In the genomic region with DNA sequence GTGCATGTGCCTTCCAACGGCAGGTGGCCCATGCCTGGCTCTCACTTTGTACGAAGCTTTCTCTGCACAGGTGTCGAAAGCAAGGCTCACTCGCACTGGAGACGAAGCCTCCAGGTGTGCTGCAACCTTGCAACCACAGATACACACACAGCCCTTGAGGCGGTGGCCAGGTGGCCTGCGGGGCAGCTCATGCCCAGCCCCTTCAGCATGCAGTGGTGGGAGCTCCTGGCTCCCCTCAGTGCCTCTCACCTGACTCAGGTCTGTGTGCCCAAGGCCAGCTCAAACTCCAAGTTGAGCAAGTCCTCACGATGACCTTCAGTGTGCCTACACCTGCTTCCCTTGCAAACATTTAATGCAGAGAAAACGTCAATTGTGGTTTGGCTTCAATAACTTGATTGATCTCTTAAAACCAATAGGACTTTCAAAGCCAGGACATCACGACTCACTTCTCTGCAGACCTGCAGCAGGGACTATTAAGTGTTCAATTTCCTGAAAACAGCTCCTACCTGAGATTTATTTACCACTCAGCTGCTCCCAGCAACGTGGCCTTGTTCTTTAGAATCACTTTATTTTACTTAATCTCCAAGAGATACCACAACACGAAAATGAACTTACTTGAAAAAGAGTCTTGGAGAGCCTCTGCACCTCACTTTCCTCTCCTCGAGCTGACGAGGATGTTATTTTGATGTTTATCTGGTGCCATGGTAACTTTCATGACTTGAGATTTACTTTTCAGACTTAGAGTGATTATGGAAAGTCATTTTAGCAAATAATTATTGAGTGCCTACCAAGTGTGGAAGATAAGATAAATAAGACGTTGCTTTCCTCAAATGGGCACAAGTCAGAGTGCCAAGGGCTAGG, we compare ENCODE assay signal across 1 cellular context.
A peak's percentile ranks its signal among the peaks of the same experiment; 100 is the strongest.
TF ChIP-seq lines count a peak whose summit lies in the region.

No MANE protein-coding gene starts in this region.

TF ChIP-seq in HepG2, 621 proteins besides CTCF, POLR2A, EP300 and RAD21 (continued from another document and continues in another):
- TF ChIP-seq ZNF7 (CRISPR knock-in tag; IDR thresholded peaks at IDR 0.05) (peak; percentile 6; the same call in 1 of the 2 replicates), KLF15 (CRISPR knock-in tag; IDR thresholded peaks at IDR 0.05; ENCODE audit: borderline replicate concordance) (no peak), HES4 (CRISPR knock-in tag; IDR thresholded peaks at IDR 0.05; ENCODE audit: borderline replicate concordance) (peak; percentile 89), GABPB1 (CRISPR knock-in tag; IDR thresholded peaks at IDR 0.05) (peak; percentile 76), SYNCRIP (IDR thresholded peaks at IDR 0.05; ENCODE audit: insufficient read depth, low read depth, low read length) (no peak), ZNF430 (CRISPR knock-in tag; IDR thresholded peaks at IDR 0.05) (no peak), SRSF1 (optimal IDR thresholded peaks at IDR 0.05; ENCODE audit: low read depth, low read length) (no peak), ZNF816 (CRISPR knock-in tag; IDR thresholded peaks at IDR 0.05; ENCODE audit: borderline replicate concordance) (peak; percentile 75; the same call in 1 of the 2 replicates), NFKB2 (CRISPR knock-in tag; IDR thresholded peaks at IDR 0.05; ENCODE audit: borderline replicate concordance) (peak; percentile 96; the same call in 1 of the 2 replicates), ZNF629 (CRISPR knock-in tag; conservative IDR thresholded peaks at IDR 0.05) (peak; percentile 62; the same call in 1 of the 2 replicates), KDM5A (IDR thresholded peaks at IDR 0.05; ENCODE audit: borderline replicate concordance, low read length) (no peak), SAFB2 (CRISPR knock-in tag; IDR thresholded peaks at IDR 0.05; ENCODE audit: borderline replicate concordance, low read depth) (peak; percentile 75; the same call in 1 of the 2 replicates), TOPORS (CRISPR knock-in tag; IDR thresholded peaks at IDR 0.05) (0 out of 2 replicates have a peak, but pooled peaks have one; percentile 18), ZNF709 (CRISPR knock-in tag; IDR thresholded peaks at IDR 0.05) (peak; percentile 76; the same call in 1 of the 2 replicates), RARG (CRISPR knock-in tag; IDR thresholded peaks at IDR 0.05; ENCODE audit: low read depth) (no peak), TEAD3 (CRISPR knock-in tag; optimal IDR thresholded peaks at IDR 0.05; ENCODE audit: borderline replicate concordance) (peak; percentile 87), ZNF720 (CRISPR knock-in tag; IDR thresholded peaks at IDR 0.05) (no peak), TBX3 (IDR thresholded peaks at IDR 0.05; ENCODE audit: borderline replicate concordance) (peak; percentile 59; the same call in 1 of the 2 replicates), REL (CRISPR knock-in tag; conservative IDR thresholded peaks at IDR 0.05) (no peak), NR2C2 (CRISPR knock-in tag; IDR thresholded peaks at IDR 0.05; ENCODE audit: borderline replicate concordance) (peak; percentile 83), ZNF230 (CRISPR knock-in tag; IDR thresholded peaks at IDR 0.05) (peak; percentile 91; the same call in 1 of the 2 replicates), MXI1 (IDR thresholded peaks at IDR 0.05; ENCODE audit: borderline replicate concordance, low read depth, low read length) (peak; percentile 73; the same call in 1 of the 3 replicates), ZMYM4 (CRISPR knock-in tag; IDR thresholded peaks at IDR 0.05) (peak; percentile 97), ZNF878 (CRISPR knock-in tag; IDR thresholded peaks at IDR 0.05) (peak; percentile 78; the same call in 1 of the 2 replicates), TCF12 (IDR thresholded peaks at IDR 0.05) (no peak), TCF12 (CRISPR knock-in tag; IDR thresholded peaks at IDR 0.05) (peak; percentile 98), FOXM1 (CRISPR knock-in tag; IDR thresholded peaks at IDR 0.05) (no peak), ZBTB14 (CRISPR knock-in tag; IDR thresholded peaks at IDR 0.05) (no peak), EZH2 (conservative IDR thresholded peaks at IDR 0.05; ENCODE audit: low read depth, low read length) (no peak), SMARCE1 (IDR thresholded peaks at IDR 0.05; ENCODE audit: borderline replicate concordance) (no peak), MIXL1 (CRISPR knock-in tag; IDR thresholded peaks at IDR 0.05) (peak; percentile 98), KDM3A (CRISPR knock-in tag; IDR thresholded peaks at IDR 0.05; ENCODE audit: low read depth) (peak; percentile 79; the same call in 1 of the 2 replicates), PLRG1 (conservative IDR thresholded peaks at IDR 0.05) (no peak), NFKBIZ (CRISPR knock-in tag; IDR thresholded peaks at IDR 0.05) (peak; percentile 92), ZIK1 (CRISPR knock-in tag; IDR thresholded peaks at IDR 0.05; ENCODE audit: borderline replicate concordance, low read depth) (peak; percentile 87), SPEN (CRISPR knock-in tag; IDR thresholded peaks at IDR 0.05; ENCODE audit: low read depth) (peak; percentile 86; the same call in 1 of the 2 replicates), ZBTB26 (CRISPR knock-in tag; IDR thresholded peaks at IDR 0.05; ENCODE audit: borderline replicate concordance) (peak; percentile 91; the same call in 1 of the 2 replicates), FOXO1 (CRISPR knock-in tag; IDR thresholded peaks at IDR 0.05) (peak; percentile 98), MAF1 (CRISPR knock-in tag; IDR thresholded peaks at IDR 0.05; ENCODE audit: borderline replicate concordance) (no peak), MIER3 (CRISPR knock-in tag; IDR thresholded peaks at IDR 0.05; ENCODE audit: borderline replicate concordance) (peak; percentile 98; the same call in 1 of the 2 replicates), ZSCAN29 (CRISPR knock-in tag; conservative IDR thresholded peaks at IDR 0.05) (peak; percentile 78; the same call in 1 of the 2 replicates), SRY (CRISPR knock-in tag; IDR thresholded peaks at IDR 0.05) (peak; percentile 87), PAF1 (CRISPR knock-in tag; IDR thresholded peaks at IDR 0.05) (no peak), ZNF703 (CRISPR knock-in tag; IDR thresholded peaks at IDR 0.05; ENCODE audit: borderline replicate concordance) (peak; percentile 51; the same call in 1 of the 2 replicates), ZNF143 (CRISPR knock-in tag; IDR thresholded peaks at IDR 0.05) (no peak), ZNF543 (CRISPR knock-in tag; IDR thresholded peaks at IDR 0.05) (no peak)
- TF ChIP-seq, protein P1, sequence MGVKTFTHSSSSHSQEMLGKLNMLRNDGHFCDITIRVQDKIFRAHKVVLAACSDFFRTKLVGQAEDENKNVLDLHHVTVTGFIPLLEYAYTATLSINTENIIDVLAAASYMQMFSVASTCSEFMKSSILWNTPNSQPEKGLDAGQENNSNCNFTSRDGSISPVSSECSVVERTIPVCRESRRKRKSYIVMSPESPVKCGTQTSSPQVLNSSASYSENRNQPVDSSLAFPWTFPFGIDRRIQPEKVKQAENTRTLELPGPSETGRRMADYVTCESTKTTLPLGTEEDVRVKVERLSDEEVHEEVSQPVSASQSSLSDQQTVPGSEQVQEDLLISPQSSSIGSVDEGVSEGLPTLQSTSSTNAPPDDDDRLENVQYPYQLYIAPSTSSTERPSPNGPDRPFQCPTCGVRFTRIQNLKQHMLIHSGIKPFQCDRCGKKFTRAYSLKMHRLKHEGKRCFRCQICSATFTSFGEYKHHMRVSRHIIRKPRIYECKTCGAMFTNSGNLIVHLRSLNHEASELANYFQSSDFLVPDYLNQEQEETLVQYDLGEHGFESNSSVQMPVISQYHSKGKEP (CRISPR knock-in tag; IDR thresholded peaks at IDR 0.05): peak; percentile 69; the same call in 1 of the 2 replicates
- TF ChIP-seq, protein P2, sequence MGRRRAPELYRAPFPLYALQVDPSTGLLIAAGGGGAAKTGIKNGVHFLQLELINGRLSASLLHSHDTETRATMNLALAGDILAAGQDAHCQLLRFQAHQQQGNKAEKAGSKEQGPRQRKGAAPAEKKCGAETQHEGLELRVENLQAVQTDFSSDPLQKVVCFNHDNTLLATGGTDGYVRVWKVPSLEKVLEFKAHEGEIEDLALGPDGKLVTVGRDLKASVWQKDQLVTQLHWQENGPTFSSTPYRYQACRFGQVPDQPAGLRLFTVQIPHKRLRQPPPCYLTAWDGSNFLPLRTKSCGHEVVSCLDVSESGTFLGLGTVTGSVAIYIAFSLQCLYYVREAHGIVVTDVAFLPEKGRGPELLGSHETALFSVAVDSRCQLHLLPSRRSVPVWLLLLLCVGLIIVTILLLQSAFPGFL (CRISPR knock-in tag; IDR thresholded peaks at IDR 0.05): no peak
- TF ChIP-seq, protein P3, sequence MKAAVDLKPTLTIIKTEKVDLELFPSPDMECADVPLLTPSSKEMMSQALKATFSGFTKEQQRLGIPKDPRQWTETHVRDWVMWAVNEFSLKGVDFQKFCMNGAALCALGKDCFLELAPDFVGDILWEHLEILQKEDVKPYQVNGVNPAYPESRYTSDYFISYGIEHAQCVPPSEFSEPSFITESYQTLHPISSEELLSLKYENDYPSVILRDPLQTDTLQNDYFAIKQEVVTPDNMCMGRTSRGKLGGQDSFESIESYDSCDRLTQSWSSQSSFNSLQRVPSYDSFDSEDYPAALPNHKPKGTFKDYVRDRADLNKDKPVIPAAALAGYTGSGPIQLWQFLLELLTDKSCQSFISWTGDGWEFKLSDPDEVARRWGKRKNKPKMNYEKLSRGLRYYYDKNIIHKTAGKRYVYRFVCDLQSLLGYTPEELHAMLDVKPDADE (CRISPR knock-in tag; IDR thresholded peaks at IDR 0.05): no peak
- TF ChIP-seq, protein P4, sequence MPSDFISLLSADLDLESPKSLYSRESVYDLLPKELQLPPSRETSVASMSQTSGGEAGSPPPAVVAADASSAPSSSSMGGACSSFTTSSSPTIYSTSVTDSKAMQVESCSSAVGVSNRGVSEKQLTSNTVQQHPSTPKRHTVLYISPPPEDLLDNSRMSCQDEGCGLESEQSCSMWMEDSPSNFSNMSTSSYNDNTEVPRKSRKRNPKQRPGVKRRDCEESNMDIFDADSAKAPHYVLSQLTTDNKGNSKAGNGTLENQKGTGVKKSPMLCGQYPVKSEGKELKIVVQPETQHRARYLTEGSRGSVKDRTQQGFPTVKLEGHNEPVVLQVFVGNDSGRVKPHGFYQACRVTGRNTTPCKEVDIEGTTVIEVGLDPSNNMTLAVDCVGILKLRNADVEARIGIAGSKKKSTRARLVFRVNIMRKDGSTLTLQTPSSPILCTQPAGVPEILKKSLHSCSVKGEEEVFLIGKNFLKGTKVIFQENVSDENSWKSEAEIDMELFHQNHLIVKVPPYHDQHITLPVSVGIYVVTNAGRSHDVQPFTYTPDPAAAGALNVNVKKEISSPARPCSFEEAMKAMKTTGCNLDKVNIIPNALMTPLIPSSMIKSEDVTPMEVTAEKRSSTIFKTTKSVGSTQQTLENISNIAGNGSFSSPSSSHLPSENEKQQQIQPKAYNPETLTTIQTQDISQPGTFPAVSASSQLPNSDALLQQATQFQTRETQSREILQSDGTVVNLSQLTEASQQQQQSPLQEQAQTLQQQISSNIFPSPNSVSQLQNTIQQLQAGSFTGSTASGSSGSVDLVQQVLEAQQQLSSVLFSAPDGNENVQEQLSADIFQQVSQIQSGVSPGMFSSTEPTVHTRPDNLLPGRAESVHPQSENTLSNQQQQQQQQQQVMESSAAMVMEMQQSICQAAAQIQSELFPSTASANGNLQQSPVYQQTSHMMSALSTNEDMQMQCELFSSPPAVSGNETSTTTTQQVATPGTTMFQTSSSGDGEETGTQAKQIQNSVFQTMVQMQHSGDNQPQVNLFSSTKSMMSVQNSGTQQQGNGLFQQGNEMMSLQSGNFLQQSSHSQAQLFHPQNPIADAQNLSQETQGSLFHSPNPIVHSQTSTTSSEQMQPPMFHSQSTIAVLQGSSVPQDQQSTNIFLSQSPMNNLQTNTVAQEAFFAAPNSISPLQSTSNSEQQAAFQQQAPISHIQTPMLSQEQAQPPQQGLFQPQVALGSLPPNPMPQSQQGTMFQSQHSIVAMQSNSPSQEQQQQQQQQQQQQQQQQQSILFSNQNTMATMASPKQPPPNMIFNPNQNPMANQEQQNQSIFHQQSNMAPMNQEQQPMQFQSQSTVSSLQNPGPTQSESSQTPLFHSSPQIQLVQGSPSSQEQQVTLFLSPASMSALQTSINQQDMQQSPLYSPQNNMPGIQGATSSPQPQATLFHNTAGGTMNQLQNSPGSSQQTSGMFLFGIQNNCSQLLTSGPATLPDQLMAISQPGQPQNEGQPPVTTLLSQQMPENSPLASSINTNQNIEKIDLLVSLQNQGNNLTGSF (CRISPR knock-in tag; IDR thresholded peaks at IDR 0.05): 0 out of 2 replicates have a peak, but pooled peaks have one; percentile 28
- TF ChIP-seq, protein P5, sequence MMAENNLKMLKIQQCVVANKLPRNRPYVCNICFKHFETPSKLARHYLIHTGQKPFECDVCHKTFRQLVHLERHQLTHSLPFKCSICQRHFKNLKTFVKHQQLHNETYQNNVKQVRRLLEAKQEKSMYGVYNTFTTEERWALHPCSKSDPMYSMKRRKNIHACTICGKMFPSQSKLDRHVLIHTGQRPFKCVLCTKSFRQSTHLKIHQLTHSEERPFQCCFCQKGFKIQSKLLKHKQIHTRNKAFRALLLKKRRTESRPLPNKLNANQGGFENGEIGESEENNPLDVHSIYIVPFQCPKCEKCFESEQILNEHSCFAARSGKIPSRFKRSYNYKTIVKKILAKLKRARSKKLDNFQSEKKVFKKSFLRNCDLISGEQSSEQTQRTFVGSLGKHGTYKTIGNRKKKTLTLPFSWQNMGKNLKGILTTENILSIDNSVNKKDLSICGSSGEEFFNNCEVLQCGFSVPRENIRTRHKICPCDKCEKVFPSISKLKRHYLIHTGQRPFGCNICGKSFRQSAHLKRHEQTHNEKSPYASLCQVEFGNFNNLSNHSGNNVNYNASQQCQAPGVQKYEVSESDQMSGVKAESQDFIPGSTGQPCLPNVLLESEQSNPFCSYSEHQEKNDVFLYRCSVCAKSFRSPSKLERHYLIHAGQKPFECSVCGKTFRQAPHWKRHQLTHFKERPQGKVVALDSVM (CRISPR knock-in tag; IDR thresholded peaks at IDR 0.05): no peak
